8 cellular contexts compared by ENCODE assay signal in genomic region chr17:17416007-17416399, GRCh38.
DNase-seq lines count a peak whose midpoint lies in the region; ATAC-seq, FAIRE-seq and TF ChIP-seq lines count a peak whose summit lies in the region.

No MANE protein-coding gene starts in this region.

- POLR2A ChIA-PET in Caco-2 (lab: Charles Lee): no interaction called here

- H3K36me3 Mint-ChIP-seq in Caco-2 (ENCODE audit: insufficient read depth, unreplicated experiment): no peaks in the 10 kb centered on the region

- intact Hi-C loops in Caco-2 (cut with micrococcal nuclease; ENCODE audit: unreplicated experiment): no loop called here
- intact Hi-C loops in mammary epithelial cell (cut with micrococcal nuclease): loop anchor here (5.0 kb wide), 1 partner anchor 61 kb away; the partner anchor contains the start of gene MED9

- H3K27ac Mint-ChIP-seq in Caco-2 (ENCODE audit: unreplicated experiment): peak overlapping the region; percentile 37

- peak overlapping the region; percentile 25 for H3K27ac ChIP-seq in mammary epithelial cell (ENCODE audit: insufficient read depth, low read depth, low read length)

- H3K4me3 Mint-ChIP-seq in Caco-2 (ENCODE audit: unreplicated experiment): no peak overlapping the region

- WGBS in mammary epithelial cell (ENCODE audit: low coverage, missing lambda C conversion rate): 80% methylated on average over 2 of the region's 2 CpGs

- H3K27me3 ChIP-seq in Caco-2 (replicated peaks; ENCODE audit: control insufficient read depth, insufficient read depth, low read length) (no peaks in the 10 kb centered on the region), mammary epithelial cell (ENCODE audit: insufficient read depth, low read length) (no peaks in the 10 kb centered on the region)

- peak overlapping the region; percentile 68 for H2AFZ ChIP-seq in mammary epithelial cell (ENCODE audit: low read depth, low read length)

- no peak overlapping the region for H3K4me3 ChIP-seq in Caco-2 (ENCODE audit: low read depth, low read length)
- no peak overlapping the region for H3K4me3 ChIP-seq in mammary epithelial cell (replicated peaks in 1 of 3; ENCODE audit: insufficient read depth in 1 of 3, low read depth in 2 of 3, low read length in 3 of 3)

- H3K4me1 ChIP-seq in Caco-2 (peaks cover 34% of the 10 kb centered on the region), mammary epithelial cell (ENCODE audit: insufficient read depth, low read length) (peaks cover 50% of the 10 kb centered on the region)

- CTCF ChIA-PET in Caco-2 (lab: Charles Lee): no interaction called here
- CTCF ChIA-PET in mammary epithelial cell (lab: Charles Lee; ENCODE audit: low non-redundant PET): no interaction called here

- in situ Hi-C loops in mammary epithelial cell (cut with MboI; ENCODE audit: low sequenced_read_pairs in 2 of 2): no loop called here

- H3K79me2 ChIP-seq in mammary epithelial cell (ENCODE audit: insufficient read depth, low read length): no peaks in the 10 kb centered on the region

- H3K36me3 ChIP-seq in Caco-2 (ENCODE audit: control insufficient read depth, insufficient read depth, low read length) (no peaks in the 10 kb centered on the region), mammary epithelial cell (ENCODE audit: insufficient read depth, low read length) (no peaks in the 10 kb centered on the region)

- no peak for FAIRE-seq in HTR-8/SVneo (lab: Jason Lieb, UNC)

- TF ChIP-seq CTCF in Caco-2 (IDR thresholded peaks at IDR 0.05; ENCODE audit: insufficient read depth in 1 of 2, low read depth in 1 of 2, low read length in 1 of 2, severe bottlenecking in 1 of 2, unreplicated experiment in 1 of 2): no peak
- no peak for TF ChIP-seq CTCF in mammary epithelial cell (conservative IDR thresholded peaks at IDR 0.05 in 1 of 2, IDR thresholded peaks at IDR 0.05 in 1 of 2; ENCODE audit: extremely low read depth in 1 of 2, insufficient read depth in 1 of 2, low read depth in 1 of 2, low read length in 2 of 2)

- H4K20me1 ChIP-seq in mammary epithelial cell (ENCODE audit: insufficient read depth, low read length): no peaks in the 10 kb centered on the region

- H3K9me3 ChIP-seq in Caco-2 (peaks cover 7% of the 10 kb centered on the region; the same call in 1 of the 2 replicates), mammary epithelial cell (replicated peaks; ENCODE audit: insufficient read depth, low read length) (no peaks in the 10 kb centered on the region)

- dilution Hi-C loops in mammary epithelial cell (cut with HindIII; ENCODE audit: low sequenced_read_pairs): no loop called here

- BruUV-seq in Caco-2 (replicated peaks; lab: Mats Ljungman, UMichigan): no TSS peak
- no TSS peak for BruUV-seq in mammary epithelial cell (replicated peaks; lab: Mats Ljungman, UMichigan)

- peaks cover 34% of the 10 kb centered on the region for H3K4me1 Mint-ChIP-seq in Caco-2 (ENCODE audit: low read depth, unreplicated experiment)

- ATAC-seq in GM21723 (IDR thresholded peaks at IDR 0.05; ENCODE audit: unreplicated experiment): no peak
- no peak for ATAC-seq in HG03565 (IDR thresholded peaks at IDR 0.05; ENCODE audit: unreplicated experiment)

- H3K4me2 ChIP-seq in mammary epithelial cell (ENCODE audit: insufficient read depth, low read depth, low read length): peak overlapping the region; percentile 3

- peaks cover 12% of the 10 kb centered on the region for H3K9me3 Mint-ChIP-seq in Caco-2 (ENCODE audit: unreplicated experiment)

- DNase-seq in Caco-2: peak; percentile 75
- peak; percentile 55 for DNase-seq in HTR-8/SVneo (ENCODE audit: insufficient read length, low spot score)
- DNase-seq in OCI-M1 (lab: John Stamatoyannopoulos, UW): peak; percentile 74
- DNase-seq in mammary epithelial cell: peak; percentile 72
- DNase-seq in lung microvascular endothelial cell (ENCODE audit: low read depth in 2 of 2): peak; percentile 88 to 91
- no peak for DNase-seq in activated effector memory CD4-positive, alpha-beta T cell treated with Interleukin-2 at 50 U/mL for 16 hours

- no peak overlapping the region for H3K9ac ChIP-seq in mammary epithelial cell (ENCODE audit: insufficient read depth, low read length)

- H3K27me3 Mint-ChIP-seq in Caco-2 (ENCODE audit: insufficient read depth, unreplicated experiment): no peaks in the 10 kb centered on the region
